Comparison of ENCODE assay signal across 1 cellular context in genomic region chr3:194134757-194135515, GRCh38.
TF ChIP-seq lines count a peak whose summit lies in the region.

No MANE protein-coding gene starts in this region.

TF ChIP-seq in HepG2, 621 proteins besides CTCF, POLR2A, EP300 and RAD21 (continued from another document and continues in another):
- TF ChIP-seq DBP (CRISPR knock-in tag; IDR thresholded peaks at IDR 0.05; ENCODE audit: not compliant biosample characterization) = no peak
- TF ChIP-seq PRMT3 (CRISPR knock-in tag; IDR thresholded peaks at IDR 0.05; ENCODE audit: borderline replicate concordance, low read depth) = peak; percentile 94
- peak; percentile 65; the same call in 1 of the 2 replicates for TF ChIP-seq IRF2 (CRISPR knock-in tag; IDR thresholded peaks at IDR 0.05)
- TF ChIP-seq ZNF180 (CRISPR knock-in tag; IDR thresholded peaks at IDR 0.05; ENCODE audit: borderline replicate concordance, low read depth) = no peak
- peak; percentile 87 for TF ChIP-seq SOX5 (CRISPR knock-in tag; IDR thresholded peaks at IDR 0.05; ENCODE audit: borderline replicate concordance)
- no peak for TF ChIP-seq SMAD9 (CRISPR knock-in tag; IDR thresholded peaks at IDR 0.05)
- 0 out of 2 replicates have a peak, but pooled peaks have one; percentile 16 for TF ChIP-seq ZBTB4 (CRISPR knock-in tag; IDR thresholded peaks at IDR 0.05; ENCODE audit: borderline replicate concordance)
- no peak for TF ChIP-seq ZBTB39 (CRISPR knock-in tag; IDR thresholded peaks at IDR 0.05)
- TF ChIP-seq SRSF9 (IDR thresholded peaks at IDR 0.05; ENCODE audit: borderline replicate concordance, insufficient read depth, low read depth, low read length, poor library complexity, severe bottlenecking) = no peak
- no peak for TF ChIP-seq ZNF224 (CRISPR knock-in tag; IDR thresholded peaks at IDR 0.05)
- TF ChIP-seq SAP130 (CRISPR knock-in tag; IDR thresholded peaks at IDR 0.05; ENCODE audit: low read depth) = peak; percentile 96
- TF ChIP-seq ZNF816 (CRISPR knock-in tag; IDR thresholded peaks at IDR 0.05; ENCODE audit: borderline replicate concordance) = peak; percentile 39; the same call in 1 of the 2 replicates
- peak; percentile 97 for TF ChIP-seq HDAC1 (CRISPR knock-in tag; IDR thresholded peaks at IDR 0.05)
- peak; percentile 36; the same call in 1 of the 2 replicates for TF ChIP-seq PRDM15 (CRISPR knock-in tag; IDR thresholded peaks at IDR 0.05)
- TF ChIP-seq RELA (CRISPR knock-in tag; IDR thresholded peaks at IDR 0.05) = no peak; the same call in 1 of the 2 replicates
- peak; percentile 77; the same call in 1 of the 2 replicates for TF ChIP-seq MYPOP (CRISPR knock-in tag; IDR thresholded peaks at IDR 0.05)
- TF ChIP-seq ZBTB43 (CRISPR knock-in tag; conservative IDR thresholded peaks at IDR 0.05) = peak; percentile 100
- no peak for TF ChIP-seq ZNF616 (CRISPR knock-in tag; IDR thresholded peaks at IDR 0.05; ENCODE audit: low read depth)
- TF ChIP-seq ZNF883 (CRISPR knock-in tag; IDR thresholded peaks at IDR 0.05; ENCODE audit: not compliant biosample characterization) = peak; percentile 89
- no peak for TF ChIP-seq ATRX (CRISPR knock-in tag; IDR thresholded peaks at IDR 0.05; ENCODE audit: borderline replicate concordance)
- peak; percentile 84; the same call in 1 of the 2 replicates for TF ChIP-seq REL (CRISPR knock-in tag; conservative IDR thresholded peaks at IDR 0.05)
- TF ChIP-seq ZNF549 (CRISPR knock-in tag; IDR thresholded peaks at IDR 0.05) = no peak
- TF ChIP-seq KLF9 (CRISPR knock-in tag; IDR thresholded peaks at IDR 0.05; ENCODE audit: low read depth) = peak; percentile 75; the same call in 1 of the 2 replicates
- TF ChIP-seq RARA (CRISPR knock-in tag; IDR thresholded peaks at IDR 0.05) = peak; percentile 83
- peak; percentile 64; the same call in 1 of the 2 replicates for TF ChIP-seq PITX1 (CRISPR knock-in tag; IDR thresholded peaks at IDR 0.05)
- TF ChIP-seq GATAD2A (CRISPR knock-in tag; IDR thresholded peaks at IDR 0.05) = peak; percentile 68
- peak; percentile 70 for TF ChIP-seq KMT2B (CRISPR knock-in tag; IDR thresholded peaks at IDR 0.05)
- no peak for TF ChIP-seq DNMT1 (CRISPR knock-in tag; IDR thresholded peaks at IDR 0.05)
- TF ChIP-seq ZBTB40 (IDR thresholded peaks at IDR 0.05) = no peak
- peak; percentile 62; the same call in 1 of the 2 replicates for TF ChIP-seq ZBTB40 (CRISPR knock-in tag; IDR thresholded peaks at IDR 0.05)
- peak; percentile 92; the same call in 1 of the 2 replicates for TF ChIP-seq ZNF598 (CRISPR knock-in tag; IDR thresholded peaks at IDR 0.05; ENCODE audit: borderline replicate concordance)
- no peak for TF ChIP-seq AGO1 (IDR thresholded peaks at IDR 0.05; ENCODE audit: low read depth, low read length, poor library complexity, severe bottlenecking)
- TF ChIP-seq ZBTB26 (CRISPR knock-in tag; IDR thresholded peaks at IDR 0.05; ENCODE audit: borderline replicate concordance) = peak; percentile 42; the same call in 1 of the 2 replicates
- peak; percentile 57; the same call in 1 of the 2 replicates for TF ChIP-seq CENPT (CRISPR knock-in tag; IDR thresholded peaks at IDR 0.05; ENCODE audit: low read depth)
- TF ChIP-seq TBL1XR1 (IDR thresholded peaks at IDR 0.05; ENCODE audit: borderline replicate concordance, low read length, partially characterized antibody) = no peak
